ENCODE assay signal across 2 cellular contexts in the genomic region with DNA sequence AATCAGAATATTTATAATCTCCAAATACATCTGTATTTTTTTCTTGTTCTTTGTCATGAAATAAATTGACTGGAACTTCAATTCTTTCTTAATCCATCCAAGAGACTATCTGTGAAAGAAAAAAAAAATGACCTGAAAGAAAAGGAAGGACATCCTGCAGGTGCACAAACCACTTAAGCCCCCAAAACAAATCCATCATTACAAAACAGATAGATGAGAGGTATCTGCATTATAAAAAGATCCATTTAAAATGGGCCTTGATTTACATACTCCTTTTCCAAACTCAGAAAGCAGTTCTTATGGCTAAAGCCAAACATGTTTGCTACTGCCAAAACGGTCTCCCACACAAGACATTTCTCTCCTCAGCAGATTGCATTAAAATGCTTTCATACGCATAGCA.
TF ChIP-seq lines count a peak whose summit lies in the region.

No MANE protein-coding gene starts in this region.

TF ChIP-seq in GM23338, 12 proteins besides CTCF, POLR2A, EP300 and RAD21:
- TF ChIP-seq NANOG (IDR thresholded peaks at IDR 0.05; ENCODE audit: borderline replicate concordance) = peak; percentile 93
- TF ChIP-seq STAT1 (IDR thresholded peaks at IDR 0.05; ENCODE audit: unreplicated experiment) = no peak
- no peak for TF ChIP-seq EZH2phosphoT487 (IDR thresholded peaks at IDR 0.05; ENCODE audit: unreplicated experiment)
- no peak for TF ChIP-seq EZH2 (IDR thresholded peaks at IDR 0.05; ENCODE audit: low read depth, unreplicated experiment)
- TF ChIP-seq, protein P1, sequence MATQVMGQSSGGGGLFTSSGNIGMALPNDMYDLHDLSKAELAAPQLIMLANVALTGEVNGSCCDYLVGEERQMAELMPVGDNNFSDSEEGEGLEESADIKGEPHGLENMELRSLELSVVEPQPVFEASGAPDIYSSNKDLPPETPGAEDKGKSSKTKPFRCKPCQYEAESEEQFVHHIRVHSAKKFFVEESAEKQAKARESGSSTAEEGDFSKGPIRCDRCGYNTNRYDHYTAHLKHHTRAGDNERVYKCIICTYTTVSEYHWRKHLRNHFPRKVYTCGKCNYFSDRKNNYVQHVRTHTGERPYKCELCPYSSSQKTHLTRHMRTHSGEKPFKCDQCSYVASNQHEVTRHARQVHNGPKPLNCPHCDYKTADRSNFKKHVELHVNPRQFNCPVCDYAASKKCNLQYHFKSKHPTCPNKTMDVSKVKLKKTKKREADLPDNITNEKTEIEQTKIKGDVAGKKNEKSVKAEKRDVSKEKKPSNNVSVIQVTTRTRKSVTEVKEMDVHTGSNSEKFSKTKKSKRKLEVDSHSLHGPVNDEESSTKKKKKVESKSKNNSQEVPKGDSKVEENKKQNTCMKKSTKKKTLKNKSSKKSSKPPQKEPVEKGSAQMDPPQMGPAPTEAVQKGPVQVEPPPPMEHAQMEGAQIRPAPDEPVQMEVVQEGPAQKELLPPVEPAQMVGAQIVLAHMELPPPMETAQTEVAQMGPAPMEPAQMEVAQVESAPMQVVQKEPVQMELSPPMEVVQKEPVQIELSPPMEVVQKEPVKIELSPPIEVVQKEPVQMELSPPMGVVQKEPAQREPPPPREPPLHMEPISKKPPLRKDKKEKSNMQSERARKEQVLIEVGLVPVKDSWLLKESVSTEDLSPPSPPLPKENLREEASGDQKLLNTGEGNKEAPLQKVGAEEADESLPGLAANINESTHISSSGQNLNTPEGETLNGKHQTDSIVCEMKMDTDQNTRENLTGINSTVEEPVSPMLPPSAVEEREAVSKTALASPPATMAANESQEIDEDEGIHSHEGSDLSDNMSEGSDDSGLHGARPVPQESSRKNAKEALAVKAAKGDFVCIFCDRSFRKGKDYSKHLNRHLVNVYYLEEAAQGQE (IDR thresholded peaks at IDR 0.05; ENCODE audit: unreplicated experiment) = no peak
TF ChIP-seq in GM23338: peak in this region for 1.

TF ChIP-seq in H1, 55 proteins besides CTCF, POLR2A, EP300 and RAD21:
- TF ChIP-seq RFX5 (IDR thresholded peaks at IDR 0.05; ENCODE audit: borderline replicate concordance, low read depth, low read length) = no peak
- TF ChIP-seq, protein P2, sequence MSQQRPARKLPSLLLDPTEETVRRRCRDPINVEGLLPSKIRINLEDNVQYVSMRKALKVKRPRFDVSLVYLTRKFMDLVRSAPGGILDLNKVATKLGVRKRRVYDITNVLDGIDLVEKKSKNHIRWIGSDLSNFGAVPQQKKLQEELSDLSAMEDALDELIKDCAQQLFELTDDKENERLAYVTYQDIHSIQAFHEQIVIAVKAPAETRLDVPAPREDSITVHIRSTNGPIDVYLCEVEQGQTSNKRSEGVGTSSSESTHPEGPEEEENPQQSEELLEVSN (IDR thresholded peaks at IDR 0.05) = no peak
- TF ChIP-seq KDM5A (IDR thresholded peaks at IDR 0.05; ENCODE audit: low read length) = no peak
- no peak for TF ChIP-seq SRF (IDR thresholded peaks at IDR 0.05; ENCODE audit: low read depth, low read length)
- TF ChIP-seq NANOG (IDR thresholded peaks at IDR 0.05; ENCODE audit: insufficient read depth, low read depth, low read length, poor library complexity, severe bottlenecking) = no peak
- no peak for TF ChIP-seq RXRA (IDR thresholded peaks at IDR 0.05; ENCODE audit: insufficient read depth, low read depth, low read length)
- TF ChIP-seq EZH2 (IDR thresholded peaks at IDR 0.05; ENCODE audit: low read depth, low read length, severe bottlenecking) = no peak
- no peak for TF ChIP-seq JUN (IDR thresholded peaks at IDR 0.05; ENCODE audit: low read depth, low read length)
- no peak for TF ChIP-seq CTBP2 (IDR thresholded peaks at IDR 0.05; ENCODE audit: borderline replicate concordance, insufficient read depth, insufficient read length, low read length)
- TF ChIP-seq YY1 (IDR thresholded peaks at IDR 0.05; ENCODE audit: low read depth, low read length) = no peak
- TF ChIP-seq CEBPB (IDR thresholded peaks at IDR 0.05; ENCODE audit: low read depth, low read length) = no peak
- no peak for TF ChIP-seq SP1 (IDR thresholded peaks at IDR 0.05; ENCODE audit: low read depth, low read length)
- TF ChIP-seq SIX5 (IDR thresholded peaks at IDR 0.05; ENCODE audit: low read depth, low read length) = no peak
- TF ChIP-seq NRF1 (IDR thresholded peaks at IDR 0.05; ENCODE audit: low read depth, low read length) = no peak
- TF ChIP-seq POLR2AphosphoS5 (IDR thresholded peaks at IDR 0.05; ENCODE audit: low read depth, low read length) = no peak
- TF ChIP-seq SUZ12 (IDR thresholded peaks at IDR 0.05; ENCODE audit: low read length) = no peak
TF ChIP-seq in H1: peak in this region for 0.
